8 cellular contexts compared by ENCODE assay signal in genomic region chr1:16145988-16146887, GRCh38. TPM values are rescaled to one million over a fixed set of nuclear protein-coding genes. Genes with fewer than 3 reads are reported as not detected.
DNase-seq lines count a peak whose midpoint lies in the region; ATAC-seq and TF ChIP-seq lines count a peak whose summit lies in the region.

No MANE protein-coding gene starts in this region.

- H3K9me3 ChIP-seq in MG63, result no peaks in the 10 kb centered on the region
- no peaks in the 10 kb centered on the region for H3K9me3 ChIP-seq in lung (ENCODE audit: control insufficient read depth in 2 of 2, insufficient read depth in 1 of 2, low read length in 1 of 2)
- H3K9me3 ChIP-seq in vagina, result no peaks in the 10 kb centered on the region

- intact Hi-C loops in vagina (cut with DNase I), result loop anchor here (5.0 kb wide), 1 partner anchor 36 kb away; no protein-coding TSS in a partner anchor

- H3K4me1 ChIP-seq in lung (ENCODE audit: control insufficient read depth in 2 of 2, insufficient read depth in 2 of 2, low read length in 2 of 2) (peaks cover 20 to 51% of the 10 kb centered on the region in 2 donors), vagina (peaks cover 65% of the 10 kb centered on the region)

- TF ChIP-seq CTCF in lung (IDR thresholded peaks at IDR 0.05; ENCODE audit: control extremely low read depth, extremely low read depth) (no peak), vagina (IDR thresholded peaks at IDR 0.05) (no peak)

- peak; percentile 90 for DNase-seq in ACHN
- DNase-seq in MG63, result peak; percentile 89
- peak; percentile 81 to 94 for DNase-seq in dermis microvascular lymphatic vessel endothelial cell (ENCODE audit: low read depth in 2 of 2)
- DNase-seq in lung (ENCODE audit: low spot score), result peak; percentile 69
- DNase-seq in vagina (ENCODE audit: extremely low spot score in 2 of 2), result no peak
- no peak for DNase-seq in stimulated activated CD4-positive, alpha-beta T cell treated with anti-CD3 and anti-CD28 coated beads, Interleukin-4, amount 100 ng/mL, for 4 hours
- DNase-seq in KG1 (lab: John Stamatoyannopoulos, UW), result no peak
- DNase-seq in NK-92 treated with Interleukin-12 subunit alpha and Interleukin-12 subunit beta, amount 100 ng/mL, for 24 hours (lab: John Stamatoyannopoulos, UW), result no peak

- peaks cover 96% of the 10 kb centered on the region for H3K36me3 ChIP-seq in MG63
- H3K36me3 ChIP-seq in lung (ENCODE audit: control insufficient read depth in 2 of 2, insufficient read depth in 2 of 2, low read length in 2 of 2), result peaks cover 0 to 31% of the 10 kb centered on the region in 2 donors
- H3K36me3 ChIP-seq in vagina, result peaks cover 0 to 12% of the 10 kb centered on the region in 2 donors

- H3K4me3 ChIP-seq in MG63 (no peak overlapping the region; the same call in 1 of the 2 replicates), lung (no peak overlapping the region), vagina (peak overlapping the region; percentile 35 to 47)

- 31 to 60% methylated on average over 35 of the region's 35 CpGs for WGBS in lung, 2 donors

- TF ChIP-seq POLR2A in vagina (IDR thresholded peaks at IDR 0.05), result no peak

- H3K27me3 ChIP-seq in MG63 (no peaks in the 10 kb centered on the region), lung (ENCODE audit: control insufficient read depth, insufficient read depth) (no peaks in the 10 kb centered on the region), vagina (no peaks in the 10 kb centered on the region)

- ATAC-seq in lung (ENCODE audit: insufficient read depth, low FRiP score), result peak; percentile 21

- in situ Hi-C loops in ACHN (cut with HindIII; ENCODE audit: low pct_ligation_motif_present, low pct_unique_long_range_greater_than_20kb, low sequenced_read_pairs), result no loop called here

- H3K27ac ChIP-seq in lung (ENCODE audit: low read depth in 1 of 2, low read length in 1 of 2), result peak overlapping the region; percentile 92
- H3K27ac ChIP-seq in vagina, result peak overlapping the region; percentile 84

RNA-seq across cellular contexts. Expression of gene EPHA2, which starts 9.6 kb away (rescaled TPM):
- 68.4 and 80.5 TPM in 2 replicates for total RNA-seq in MG63 (2014; rRNA removed; shearing (Covaris generic); ENCODE audit: low replicate concordance)
- 71.1 and 112 TPM in 2 replicates for total RNA-seq in dermis microvascular lymphatic vessel endothelial cell
- 10 to 100 TPM; 21.3 to 35.6 TPM for total RNA-seq in lung
- 10 to 100 TPM; 17.5 to 19.8 TPM for polyA plus RNA-seq in lung
- total RNA-seq in vagina, result 264 TPM

Comparison
In these comparisons a context has a peak if more than half of its experiments do, and no peak if none do; other contexts are left out.
1. DNase-seq: peak in ACHN (single experiment), MG63 (single experiment), dermis microvascular lymphatic vessel endothelial cell (2 of 2) and lung (single experiment); none in vagina (0 of 2), stimulated activated CD4-positive, alpha-beta T cell treated with anti-CD3 and anti-CD28 coated beads, Interleukin-4, amount 100 ng/mL, for 4 hours (0 of 2), KG1 (single experiment) and NK-92 treated with Interleukin-12 subunit alpha and Interleukin-12 subunit beta, amount 100 ng/mL, for 24 hours (single experiment).
2. H3K4me3 ChIP-seq: peak in vagina (2 of 2); none in MG63 (single experiment) and lung (single experiment).